In the genomic region with DNA sequence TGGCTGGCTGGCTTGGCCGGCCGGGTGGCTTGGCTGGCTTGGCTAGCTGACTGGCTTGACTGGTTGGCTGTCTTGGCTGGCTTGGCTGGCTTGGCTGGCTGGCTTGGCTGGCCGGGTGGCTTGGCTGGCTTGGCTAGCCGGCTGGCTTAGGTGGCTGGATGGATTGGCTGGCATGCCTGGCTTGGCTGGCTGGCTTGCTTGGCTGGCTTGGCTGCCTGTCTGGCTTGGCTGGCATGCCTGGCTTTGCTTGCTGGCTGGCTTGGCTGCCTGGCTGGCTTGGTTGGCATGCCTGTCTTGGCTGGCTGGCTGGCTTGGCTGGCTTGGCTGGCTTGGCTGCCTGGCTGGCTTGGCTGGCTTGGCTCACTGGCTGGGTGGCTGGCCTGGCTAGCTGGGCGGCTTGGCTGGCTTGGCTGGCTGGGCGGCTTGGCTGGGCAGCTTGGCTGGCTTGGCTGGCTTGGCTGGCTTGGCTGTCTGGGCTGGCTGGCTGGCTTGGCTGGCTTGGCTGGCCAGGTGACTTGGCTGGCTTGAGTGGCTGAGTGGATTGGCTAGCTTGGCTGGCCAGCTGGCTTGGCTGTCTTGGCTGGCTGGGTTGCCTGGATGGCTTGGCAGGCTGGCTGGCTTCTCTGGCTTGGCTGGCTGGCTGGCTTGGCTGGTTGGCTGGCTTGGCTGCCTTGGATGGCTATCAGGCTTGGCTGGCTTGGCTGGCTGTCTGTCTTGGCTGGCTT, we compare ENCODE assay signal across 8 cellular contexts.
DNase-seq lines count a peak whose midpoint lies in the region; ATAC-seq and TF ChIP-seq lines count a peak whose summit lies in the region.
"Not testable (repeated sequence)": the region's sequence is repeated elsewhere in the genome, so short reads cannot be mapped to it uniquely, and the experiment has no call there.

No MANE protein-coding gene starts in this region.

- not testable (repeated sequence) for BruUV-seq in Calu3 (replicated peaks; lab: Mats Ljungman, UMichigan)

- not testable (repeated sequence) for H3K4me1 ChIP-seq in testis

- not testable (repeated sequence) for H3K4me3 ChIP-seq in fibroblast of villous mesenchyme (ENCODE audit: low read depth, low read length); testis

- not testable (repeated sequence) for H3K27me3 Mint-ChIP-seq in Calu3 (ENCODE audit: unreplicated experiment); T-helper 17 cell; activated CD8-positive, alpha-beta memory T cell treated with anti-CD3 and anti-CD28 coated beads, Interleukin-2, amount 10 ng/mL, durations not matched to agents 7 days and 5 days; activated naive CD8-positive, alpha-beta T cell treated with anti-CD3 and anti-CD28 coated beads, Interleukin-2, amount 10 ng/mL, durations not matched to agents 7 days and 5 days

- not testable (repeated sequence) for H3K36me3 ChIP-seq in testis (ENCODE audit: low read depth, missing control alignments)

- not testable (repeated sequence) for H3K9me3 Mint-ChIP-seq in Calu3 (ENCODE audit: low read depth, unreplicated experiment); activated CD8-positive, alpha-beta memory T cell treated with anti-CD3 and anti-CD28 coated beads, Interleukin-2, amount 10 ng/mL, durations not matched to agents 7 days and 5 days (ENCODE audit: low read depth); activated naive CD8-positive, alpha-beta T cell treated with anti-CD3 and anti-CD28 coated beads, Interleukin-2, amount 10 ng/mL, durations not matched to agents 7 days and 5 days

- H3K36me3 Mint-ChIP-seq in Calu3 (ENCODE audit: insufficient read depth, unreplicated experiment): peaks cover 10% of the 10 kb centered on the region
- not testable (repeated sequence) for H3K36me3 Mint-ChIP-seq in T-helper 17 cell (ENCODE audit: low read depth); activated CD8-positive, alpha-beta memory T cell treated with anti-CD3 and anti-CD28 coated beads, Interleukin-2, amount 10 ng/mL, durations not matched to agents 7 days and 5 days; activated naive CD8-positive, alpha-beta T cell treated with anti-CD3 and anti-CD28 coated beads, Interleukin-2, amount 10 ng/mL, durations not matched to agents 7 days and 5 days

- not testable (repeated sequence) for ATAC-seq in T-helper 17 cell; activated CD8-positive, alpha-beta memory T cell treated with anti-CD3 and anti-CD28 coated beads, Interleukin-2, amount 10 ng/mL, durations not matched to agents 7 days and 5 days; activated naive CD8-positive, alpha-beta T cell treated with anti-CD3 and anti-CD28 coated beads, Interleukin-2, amount 10 ng/mL, durations not matched to agents 7 days and 5 days (ENCODE audit: low read depth)

- not testable (repeated sequence) for H3K9me3 ChIP-seq in T-helper 17 cell (ENCODE audit: control insufficient read depth, low read length, poor library complexity, severe bottlenecking); testis

- peak; percentile 51 for DNase-seq in Calu3
- DNase-seq in T-helper 17 cell: peak; percentile 34 to 60 (median 44)
- DNase-seq in activated CD8-positive, alpha-beta memory T cell treated with anti-CD3 and anti-CD28 coated beads, Interleukin-2, amount 10 ng/mL, durations not matched to agents 7 days and 5 days: peak; percentile 63
- peak; percentile 57 for DNase-seq in activated naive CD8-positive, alpha-beta T cell treated with anti-CD3 and anti-CD28 coated beads, Interleukin-2, amount 10 ng/mL, durations not matched to agents 7 days and 5 days
- peak; percentile 7 for DNase-seq in fibroblast of villous mesenchyme (ENCODE audit: low read depth)
- DNase-seq in mesenteric fat pad (ENCODE audit: low spot score): peak; percentile 100
- DNase-seq in stimulated activated CD4-positive, alpha-beta T cell treated with anti-CD3 and anti-CD28 coated beads, Interleukin-12 subunit alpha, Interleukin-12 subunit beta, amount 100 ng/mL, for 4 hours: peak; percentile 24
- DNase-seq in testis: peak; percentile 61

- not testable (repeated sequence) for H3K4me1 Mint-ChIP-seq in Calu3 (ENCODE audit: low read depth, unreplicated experiment); T-helper 17 cell; activated CD8-positive, alpha-beta memory T cell treated with anti-CD3 and anti-CD28 coated beads, Interleukin-2, amount 10 ng/mL, durations not matched to agents 7 days and 5 days; activated naive CD8-positive, alpha-beta T cell treated with anti-CD3 and anti-CD28 coated beads, Interleukin-2, amount 10 ng/mL, durations not matched to agents 7 days and 5 days

- POLR2A ChIA-PET in activated naive CD8-positive, alpha-beta T cell treated with anti-CD3 and anti-CD28 coated beads, Interleukin-2, amount 10 ng/mL, durations not matched to agents 7 days and 5 days (lab: Charles Lee): not testable (repeated sequence)

- 71 to 88% methylated on average over 2 to 6 of the region's 6 CpGs for WGBS in testis, 2 donors

- not testable (repeated sequence) for TF ChIP-seq POLR2A in testis (IDR thresholded peaks at IDR 0.05)

- H3K27ac ChIP-seq in testis: not testable (repeated sequence)

- CTCF ChIA-PET in Calu3 (lab: Charles Lee); activated CD8-positive, alpha-beta memory T cell treated with anti-CD3 and anti-CD28 coated beads, Interleukin-2, amount 10 ng/mL, durations not matched to agents 7 days and 5 days (lab: Charles Lee): not testable (repeated sequence)

- intact Hi-C loops in Calu3 (cut with micrococcal nuclease; ENCODE audit: unreplicated experiment); testis (cut with DNase I; ENCODE audit: low total_unique reads): not testable (repeated sequence)

- H3K4me3 Mint-ChIP-seq in Calu3 (ENCODE audit: low read depth, unreplicated experiment); T-helper 17 cell; activated CD8-positive, alpha-beta memory T cell treated with anti-CD3 and anti-CD28 coated beads, Interleukin-2, amount 10 ng/mL, durations not matched to agents 7 days and 5 days; activated naive CD8-positive, alpha-beta T cell treated with anti-CD3 and anti-CD28 coated beads, Interleukin-2, amount 10 ng/mL, durations not matched to agents 7 days and 5 days: not testable (repeated sequence)

- H3K27ac Mint-ChIP-seq in Calu3 (ENCODE audit: unreplicated experiment); T-helper 17 cell; activated CD8-positive, alpha-beta memory T cell treated with anti-CD3 and anti-CD28 coated beads, Interleukin-2, amount 10 ng/mL, durations not matched to agents 7 days and 5 days; activated naive CD8-positive, alpha-beta T cell treated with anti-CD3 and anti-CD28 coated beads, Interleukin-2, amount 10 ng/mL, durations not matched to agents 7 days and 5 days: not testable (repeated sequence)

- not testable (repeated sequence) for TF ChIP-seq CTCF in Calu3 (IDR thresholded peaks at IDR 0.05; ENCODE audit: unreplicated experiment); fibroblast of villous mesenchyme (IDR thresholded peaks at IDR 0.05; ENCODE audit: insufficient read depth, low read depth, low read length); testis (IDR thresholded peaks at IDR 0.05)

- not testable (repeated sequence) for H3K27me3 ChIP-seq in testis

Comparison
In these comparisons a context has a peak if more than half of its experiments do, and no peak if none do; other contexts are left out.
1. DNase-seq: peak in every context shown above with its lines; median percentile 100 in mesenteric fat pad; 63 in activated CD8-positive, alpha-beta memory T cell treated with anti-CD3 and anti-CD28 coated beads, Interleukin-2, amount 10 ng/mL, durations not matched to agents 7 days and 5 days; 61 in testis; 57 in activated naive CD8-positive, alpha-beta T cell treated with anti-CD3 and anti-CD28 coated beads, Interleukin-2, amount 10 ng/mL, durations not matched to agents 7 days and 5 days; 51 in Calu3; 44 in T-helper 17 cell; 24 in stimulated activated CD4-positive, alpha-beta T cell treated with anti-CD3 and anti-CD28 coated beads, Interleukin-12 subunit alpha, Interleukin-12 subunit beta, amount 100 ng/mL, for 4 hours; 7 in fibroblast of villous mesenchyme.